ENCODE assay signal across 12 cellular contexts in genomic region chr14:50740858-50741257, GRCh38.
A peak's percentile ranks its signal among the peaks of the same experiment; 100 is the strongest.
DNase-seq lines count a peak whose midpoint lies in the region; FAIRE-seq and TF ChIP-seq lines count a peak whose summit lies in the region.
"Had no signal": no experiment of that assay in that cellular context is flagged by ENCODE, and none has a peak within 500 bp of the region (broad histone marks: within the 10 kb centered on the region; RNA-seq: fewer than 3 reads in every experiment).

No MANE protein-coding gene starts in this region.

- H4K20me1 ChIP-seq in astrocyte (ENCODE audit: insufficient read depth, low read length): no peaks in the 10 kb centered on the region

- TF ChIP-seq POLR2A in stomach (IDR thresholded peaks at IDR 0.05): no peak

- TF ChIP-seq CTCF in astrocyte (IDR thresholded peaks at IDR 0.05; ENCODE audit: insufficient read depth, low read depth, low read length): no peak
- no peak for TF ChIP-seq CTCF in neutrophil (IDR thresholded peaks at IDR 0.05)
- TF ChIP-seq CTCF in coronary artery (IDR thresholded peaks at IDR 0.05): no peak
- TF ChIP-seq CTCF in stomach (IDR thresholded peaks at IDR 0.05): no peak

- H3K27me3 ChIP-seq in astrocyte (ENCODE audit: insufficient read depth, low read length) (no peaks in the 10 kb centered on the region), neutrophil (no peaks in the 10 kb centered on the region), SJCRH30 (no peaks in the 10 kb centered on the region), stomach (no peaks in the 10 kb centered on the region)

- no peak overlapping the region for H3K9ac ChIP-seq in astrocyte (ENCODE audit: low read length)

- H3K4me1 ChIP-seq in astrocyte (ENCODE audit: insufficient read depth, low read length) (no peaks in the 10 kb centered on the region), neutrophil (ENCODE audit: control insufficient read depth in 1 of 2, insufficient read depth in 1 of 2, low read depth in 1 of 2, low read length in 1 of 2) (peaks cover 0 to 5% of the 10 kb centered on the region in 2 experiments), SJCRH30 (peaks cover 8% of the 10 kb centered on the region), stomach (peaks cover 0 to 24% (median 6%) of the 10 kb centered on the region in 4 donors)

- H2AFZ ChIP-seq in astrocyte (ENCODE audit: low read depth, low read length): no peak overlapping the region

- intact Hi-C loops in stomach (cut with DNase I; ENCODE audit: low total_unique reads): no loop called here

- H3K36me3 Mint-ChIP-seq in astrocyte (ENCODE audit: low read depth, unreplicated experiment): peaks cover 8% of the 10 kb centered on the region

- peak overlapping the region; percentile 23 for H3K27ac Mint-ChIP-seq in astrocyte (ENCODE audit: unreplicated experiment)

- no peak overlapping the region for H3K4me2 ChIP-seq in astrocyte (ENCODE audit: low read length)

- H3K27me3 Mint-ChIP-seq in astrocyte (ENCODE audit: low read depth, unreplicated experiment): no peaks in the 10 kb centered on the region
- H3K27me3 Mint-ChIP-seq: memory B cell had no signal

- H3K27ac ChIP-seq in astrocyte (ENCODE audit: low read depth, low read length) (no peak overlapping the region), neutrophil (peak overlapping the region; percentile 70), SJCRH30 (no peak overlapping the region), coronary artery (peak overlapping the region in 1 of 2 donors; percentile 30), stomach (peak overlapping the region in 2 of 5 donors; percentile 67 to 69)

- H3K9me3 Mint-ChIP-seq in astrocyte (ENCODE audit: unreplicated experiment): no peaks in the 10 kb centered on the region
- H3K9me3 Mint-ChIP-seq: memory B cell had no signal

- H3K9me3 ChIP-seq in astrocyte (ENCODE audit: insufficient read depth, low read depth, low read length): no peaks in the 10 kb centered on the region
- H3K9me3 ChIP-seq in neutrophil: no peaks in the 10 kb centered on the region
- no peaks in the 10 kb centered on the region for H3K9me3 ChIP-seq in SJCRH30 (replicated peaks)
- no peaks in the 10 kb centered on the region for H3K9me3 ChIP-seq in stomach

- no peak overlapping the region for H3K4me3 ChIP-seq in astrocyte (ENCODE audit: insufficient read depth, low read depth, low read length)
- H3K4me3 ChIP-seq in neutrophil (ENCODE audit: low read depth in 1 of 2, low read length in 1 of 2): no peak overlapping the region
- no peak overlapping the region for H3K4me3 ChIP-seq in SJCRH30
- no peak overlapping the region for H3K4me3 ChIP-seq in coronary artery
- H3K4me3 ChIP-seq in stomach: no peak overlapping the region
- H3K4me3 ChIP-seq: SK-N-MC had no signal

- FAIRE-seq in astrocyte (lab: Jason Lieb, UNC): no peak

- H3K79me2 ChIP-seq in astrocyte (ENCODE audit: insufficient read depth, low read length): no peaks in the 10 kb centered on the region

- H3K36me3 ChIP-seq in astrocyte (ENCODE audit: insufficient read depth, low read length) (peaks cover 32% of the 10 kb centered on the region), neutrophil (peaks cover 99% of the 10 kb centered on the region), SJCRH30 (peaks cover 25% of the 10 kb centered on the region), stomach (peaks cover 20 to 82% (median 75%) of the 10 kb centered on the region in 4 donors)

- peaks cover 8% of the 10 kb centered on the region for H3K4me1 Mint-ChIP-seq in astrocyte (ENCODE audit: low read depth, unreplicated experiment)
- H3K4me1 Mint-ChIP-seq: memory B cell had no signal

- no peak for TF ChIP-seq EP300 in stomach (IDR thresholded peaks at IDR 0.05)

- DNase-seq in Daoy (ENCODE audit: low read depth): peak; percentile 4
- peak; percentile 52 for DNase-seq in LHCN-M2 (ENCODE audit: low read depth)
- DNase-seq in astrocyte (ENCODE audit: low read depth): peak; percentile 18
- no peak for DNase-seq in SJCRH30
- no peak for DNase-seq in coronary artery (ENCODE audit: low spot score)
- DNase-seq in stomach: no peak
- DNase-seq: activated CD8-positive, alpha-beta memory T cell treated with anti-CD3 and anti-CD28 coated beads for 24 hours; DND-41; NCI-H524 had no signal

- no peak overlapping the region for H3K4me3 Mint-ChIP-seq in astrocyte (ENCODE audit: unreplicated experiment)
- H3K4me3 Mint-ChIP-seq: memory B cell had no signal

Comparison
In these comparisons a context has a peak if more than half of its experiments do, and no peak if none do; other contexts are left out.
1. DNase-seq: peak in Daoy (single experiment), LHCN-M2 (single experiment) and astrocyte (single experiment); none in SJCRH30 (0 of 2), coronary artery (single experiment) and stomach (single experiment).